ENCODE assay signal across 8 cellular contexts in genomic region chr6:139262519-139263300, GRCh38. TPM values are rescaled to one million over a fixed set of nuclear protein-coding genes. Genes with fewer than 3 reads are reported as not detected.
DNase-seq lines count a peak whose midpoint lies in the region; ATAC-seq and TF ChIP-seq lines count a peak whose summit lies in the region.

No MANE protein-coding gene starts in this region.

- peak overlapping the region; percentile 12 for H3K4me3 ChIP-seq in GM12864 (ENCODE audit: low read depth, low read length)

- H3K4me3 Mint-ChIP-seq in IgD-negative memory B cell: peak overlapping the region; percentile 31 to 87 (median 51)

- no peaks in the 10 kb centered on the region for H3K9me3 Mint-ChIP-seq in IgD-negative memory B cell

- TF ChIP-seq CTCF in GM12864 (IDR thresholded peaks at IDR 0.05; ENCODE audit: low read depth, low read length, missing control alignments): no peak

- peak; percentile 67 for DNase-seq in GM12864 (ENCODE audit: low read depth)
- peak; percentile 13 for DNase-seq in activated effector memory CD4-positive, alpha-beta T cell treated with Interleukin-2 at 50 U/mL for 16 hours
- DNase-seq in stimulated activated CD4-positive, alpha-beta T cell treated with anti-CD3 and anti-CD28 coated beads, Interleukin-4, amount 100 ng/mL, for 4 hours: peak; percentile 4 to 11
- no peak for DNase-seq in activated gamma-delta T cell treated with Interleukin-2 at 50 U/mL for 16 hours
- DNase-seq in GDM1 (lab: John Stamatoyannopoulos, UW): no peak
- DNase-seq in dedifferentiated amniotic fluid mesenchymal stem cell (ENCODE audit: extremely low spot score): no peak

- ATAC-seq in GM21423 (IDR thresholded peaks at IDR 0.05; ENCODE audit: unreplicated experiment): peak; percentile 63

- H3K4me1 Mint-ChIP-seq in IgD-negative memory B cell: peaks cover 19 to 34% (median 27%) of the 10 kb centered on the region in 3 donors

- H3K27ac Mint-ChIP-seq in IgD-negative memory B cell: peak overlapping the region in 2 of 3 donors; percentile 64 to 73

- no peaks in the 10 kb centered on the region for H3K27me3 Mint-ChIP-seq in IgD-negative memory B cell

- peaks cover 15% of the 10 kb centered on the region for H3K36me3 Mint-ChIP-seq in IgD-negative memory B cell

RNA-seq across cellular contexts. Expression of gene TXLNB, which starts 29.1 kb away (rescaled TPM):
- 1.9 TPM for polyA plus RNA-seq in IgD-negative memory B cell

Comparison
In these comparisons a context has a peak if more than half of its experiments do, and no peak if none do; other contexts are left out.
1. DNase-seq: peak in GM12864 (single experiment), activated effector memory CD4-positive, alpha-beta T cell treated with Interleukin-2 at 50 U/mL for 16 hours (single experiment) and stimulated activated CD4-positive, alpha-beta T cell treated with anti-CD3 and anti-CD28 coated beads, Interleukin-4, amount 100 ng/mL, for 4 hours (2 of 2); none in activated gamma-delta T cell treated with Interleukin-2 at 50 U/mL for 16 hours (single experiment), GDM1 (single experiment) and dedifferentiated amniotic fluid mesenchymal stem cell (single experiment).